Comparison of ENCODE assay signal across 15 cellular contexts in the genomic region with DNA sequence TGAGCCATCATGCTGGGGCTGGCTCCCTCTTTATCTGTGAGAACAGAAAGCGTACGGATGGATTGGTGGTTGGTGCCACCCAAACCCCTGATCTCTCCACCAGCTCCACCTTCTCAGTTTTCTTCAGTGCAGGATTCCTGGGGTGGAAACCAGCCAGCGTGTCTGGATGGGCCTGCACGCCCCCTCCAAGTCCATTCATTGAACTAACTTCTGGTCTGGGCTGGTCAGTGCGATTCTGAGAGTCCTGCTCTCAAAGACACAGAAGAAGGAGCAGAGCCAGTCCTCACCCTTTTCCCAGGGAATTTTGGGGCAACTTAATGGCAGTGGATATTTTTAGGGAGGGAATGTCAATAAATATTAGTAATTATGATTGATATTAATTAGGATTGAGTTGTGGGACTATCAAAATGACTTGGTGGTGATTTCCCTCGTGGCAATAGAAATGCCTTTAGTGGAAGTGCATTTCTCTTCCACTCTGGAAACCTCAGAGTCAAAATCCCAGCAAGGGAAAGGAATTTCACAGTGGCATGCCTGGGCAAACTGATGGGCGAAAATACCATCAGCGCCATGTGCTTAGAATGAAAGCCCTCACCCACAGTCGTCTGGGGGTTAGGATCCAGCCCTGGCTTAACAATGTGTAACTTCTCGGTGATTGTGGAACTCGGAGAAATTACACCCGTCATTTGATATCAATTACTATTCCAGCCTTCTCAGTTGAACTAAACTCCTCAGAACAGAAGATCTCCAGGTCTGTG.
A peak's percentile ranks its signal among the peaks of the same experiment; 100 is the strongest.
DNase-seq lines count a peak whose midpoint lies in the region; ATAC-seq, FAIRE-seq and TF ChIP-seq lines count a peak whose summit lies in the region.
"Had no signal": no experiment of that assay in that cellular context is flagged by ENCODE, and none has a peak within 500 bp of the region (broad histone marks: within the 10 kb centered on the region; RNA-seq: fewer than 3 reads in every experiment).

No MANE protein-coding gene starts in this region.

- no peak overlapping the region for H3K9ac ChIP-seq in HepG2 (ENCODE audit: insufficient read depth, low read depth, low read length)
- no peak overlapping the region for H3K9ac ChIP-seq in neural progenitor cell

- H4K20me1 ChIP-seq in HepG2 (ENCODE audit: insufficient read depth, low read length) (no peaks in the 10 kb centered on the region), neural progenitor cell (ENCODE audit: low read depth) (no peaks in the 10 kb centered on the region)

- no peaks in the 10 kb centered on the region for H3K36me3 Mint-ChIP-seq in neural progenitor cell

- H3K4me1 Mint-ChIP-seq in neural progenitor cell, result peaks cover 6% of the 10 kb centered on the region
- H3K4me1 Mint-ChIP-seq: B cell had no signal

- no peak for TF ChIP-seq RAD21 in HepG2 (CRISPR knock-in tag; IDR thresholded peaks at IDR 0.05)

- H3K4me3 ChIP-seq in HepG2 (replicated peaks in 1 of 3; ENCODE audit: insufficient read depth in 1 of 3, low read depth in 2 of 3, low read length in 3 of 3) (no peak overlapping the region), right lobe of liver (no peak overlapping the region), coronary artery (no peak overlapping the region), neural progenitor cell (no peak overlapping the region)
- H3K4me3 ChIP-seq: GM12878, HAP-1 had no signal

- WGBS in HepG2 (ENCODE audit: low lambda C conversion rate), result 70% methylated on average over 12 of the region's 12 CpGs
- 90% methylated on average over 6 of the region's 12 CpGs for WGBS in right lobe of liver (ENCODE audit: insufficient coverage, low coverage, low lambda C conversion rate, missing lambda C conversion rate)

- ATAC-seq in HepG2 (no peak), right lobe of liver (no peak)
- ATAC-seq: GM12878 had no signal

- no peak for DNase-seq in HepG2 (ENCODE audit: low spot score)
- DNase-seq in right lobe of liver, result no peak
- peak; percentile 21 for DNase-seq in coronary artery (ENCODE audit: low spot score)
- no peak for DNase-seq in neural progenitor cell (ENCODE audit: low spot score)
- no peak for DNase-seq in NCI-H510A (lab: John Stamatoyannopoulos, UW)
- no peak for DNase-seq in activated CD4-positive, alpha-beta T cell treated with anti-CD3 and anti-CD28 coated beads for 48 hours
- no peak for DNase-seq in NCI-H1694 treated with DMSO at 0.1 percent for 48 hours (lab: John Stamatoyannopoulos, UW)
- DNase-seq: C1 segment of cervical spinal cord; CD4-positive, alpha-beta T cell; DMS79; HFFc6 had no signal

- TF ChIP-seq POLR2A in HepG2 (IDR thresholded peaks at IDR 0.05; ENCODE audit: insufficient read depth in 1 of 2, low read depth in 2 of 2, low read length in 2 of 2), result no peak
- no peak for TF ChIP-seq POLR2A in right lobe of liver (IDR thresholded peaks at IDR 0.05)

- intact Hi-C loops in HepG2 (cut with micrococcal nuclease; ENCODE audit: unreplicated experiment), result loop anchor here (1.0 to 10.0 kb wide), 2 partner anchors 99 to 207 kb away; no protein-coding TSS in a partner anchor
- intact Hi-C loops in right lobe of liver (cut with DNase I), result no loop called here

- CTCF ChIA-PET in HepG2 (lab: Yijun Ruan, JAX; ENCODE audit: low intra/inter-chr PET ratio, low total read pairs), result interaction anchor here (1.2 to 2.4 kb wide), 2 partner anchors 99 to 207 kb away, joined by 4 to 28 read pairs; no protein-coding TSS in a partner anchor

- no peak overlapping the region for H3K27ac ChIP-seq in HepG2 (ENCODE audit: extremely low read length, insufficient read depth, low read length)
- H3K27ac ChIP-seq in right lobe of liver, result no peak overlapping the region
- no peak overlapping the region for H3K27ac ChIP-seq in coronary artery
- no peak overlapping the region for H3K27ac ChIP-seq in neural progenitor cell

- TF ChIP-seq CTCF in HepG2 (CRISPR knock-in tag; IDR thresholded peaks at IDR 0.05) (no peak), right lobe of liver (IDR thresholded peaks at IDR 0.05) (no peak), coronary artery (IDR thresholded peaks at IDR 0.05) (no peak), neural progenitor cell (IDR thresholded peaks at IDR 0.05) (no peak)

- POLR2A ChIA-PET in HepG2 (lab: Yijun Ruan, JAX), result no interaction called here

- no peak overlapping the region for H3K4me3 Mint-ChIP-seq in neural progenitor cell
- H3K4me3 Mint-ChIP-seq: B cell; CD4-positive, alpha-beta T cell; HFFc6 had no signal

- no peak overlapping the region for H2AFZ ChIP-seq in HepG2 (ENCODE audit: low read length)
- peak overlapping the region; percentile 89 for H2AFZ ChIP-seq in neural progenitor cell (replicated peaks)

- H3K36me3 ChIP-seq in HepG2 (replicated peaks in 1 of 2; ENCODE audit: control insufficient read depth in 1 of 2, insufficient read depth in 2 of 2, low read length in 2 of 2) (no peaks in the 10 kb centered on the region), right lobe of liver (no peaks in the 10 kb centered on the region), neural progenitor cell (no peaks in the 10 kb centered on the region)
- H3K36me3 ChIP-seq: HAP-1 had no signal

- H3K9me3 Mint-ChIP-seq in neural progenitor cell, result peaks cover 10% of the 10 kb centered on the region
- H3K9me3 Mint-ChIP-seq: CD4-positive, alpha-beta T cell; HFFc6 had no signal

- H3K27me3 ChIP-seq in HepG2 (ENCODE audit: control insufficient read depth in 1 of 2, insufficient read depth in 2 of 2, low read length in 2 of 2) (peaks cover 0 to 14% of the 10 kb centered on the region in 2 experiments; a peak in 1 of 5 replicates), right lobe of liver (no peaks in the 10 kb centered on the region), neural progenitor cell (no peaks in the 10 kb centered on the region)

- TF ChIP-seq EP300 in HepG2 (IDR thresholded peaks at IDR 0.05; ENCODE audit: low read depth in 2 of 2, low read length in 2 of 2) (no peak), HepG2 (CRISPR knock-in tag; IDR thresholded peaks at IDR 0.05; ENCODE audit: borderline replicate concordance) (no peak)

- no peak overlapping the region for H3K4me2 ChIP-seq in HepG2 (ENCODE audit: low read depth, low read length)
- no peak overlapping the region for H3K4me2 ChIP-seq in neural progenitor cell

- no peaks in the 10 kb centered on the region for H3K79me2 ChIP-seq in HepG2 (ENCODE audit: insufficient read depth, low read length)
- no peaks in the 10 kb centered on the region for H3K79me2 ChIP-seq in neural progenitor cell (ENCODE audit: low read depth)

- peaks cover 6% of the 10 kb centered on the region for H3F3A ChIP-seq in neural progenitor cell (ENCODE audit: low read depth)

- no peak overlapping the region for H3K27ac Mint-ChIP-seq in neural progenitor cell
- H3K27ac Mint-ChIP-seq: B cell; CD4-positive, alpha-beta T cell; HFFc6 had no signal

- no TSS peak for BruUV-seq in HepG2 (replicated peaks; lab: Mats Ljungman, UMichigan)

- in situ Hi-C loops in HepG2 (cut with HindIII; ENCODE audit: extremely low pct_ligation_motif_present, low pct_unique_long_range_greater_than_20kb), result no loop called here

- H3K4me1 ChIP-seq in HepG2 (ENCODE audit: insufficient read depth, low read length), result peaks cover 28% of the 10 kb centered on the region
- H3K4me1 ChIP-seq in right lobe of liver, result no peaks in the 10 kb centered on the region
- H3K4me1 ChIP-seq in neural progenitor cell, result peaks cover 6% of the 10 kb centered on the region
- H3K4me1 ChIP-seq: HAP-1 had no signal

- peaks cover 9% of the 10 kb centered on the region for H3K27me3 Mint-ChIP-seq in neural progenitor cell (ENCODE audit: insufficient read depth, low read depth)
- H3K27me3 Mint-ChIP-seq: CD4-positive, alpha-beta T cell had no signal

- no peak for FAIRE-seq in HepG2 (lab: Jason Lieb, UNC)
- FAIRE-seq: GM12878, GM18507 had no signal

- H3K9me3 ChIP-seq in HepG2 (ENCODE audit: low read length), result no peaks in the 10 kb centered on the region
- H3K9me3 ChIP-seq in right lobe of liver, result no peaks in the 10 kb centered on the region
- no peaks in the 10 kb centered on the region for H3K9me3 ChIP-seq in neural progenitor cell (ENCODE audit: low read depth)
- H3K9me3 ChIP-seq: HAP-1 had no signal

TF ChIP-seq in HepG2, 621 proteins besides CTCF, POLR2A, EP300 and RAD21:
- TF ChIP-seq, protein P1, sequence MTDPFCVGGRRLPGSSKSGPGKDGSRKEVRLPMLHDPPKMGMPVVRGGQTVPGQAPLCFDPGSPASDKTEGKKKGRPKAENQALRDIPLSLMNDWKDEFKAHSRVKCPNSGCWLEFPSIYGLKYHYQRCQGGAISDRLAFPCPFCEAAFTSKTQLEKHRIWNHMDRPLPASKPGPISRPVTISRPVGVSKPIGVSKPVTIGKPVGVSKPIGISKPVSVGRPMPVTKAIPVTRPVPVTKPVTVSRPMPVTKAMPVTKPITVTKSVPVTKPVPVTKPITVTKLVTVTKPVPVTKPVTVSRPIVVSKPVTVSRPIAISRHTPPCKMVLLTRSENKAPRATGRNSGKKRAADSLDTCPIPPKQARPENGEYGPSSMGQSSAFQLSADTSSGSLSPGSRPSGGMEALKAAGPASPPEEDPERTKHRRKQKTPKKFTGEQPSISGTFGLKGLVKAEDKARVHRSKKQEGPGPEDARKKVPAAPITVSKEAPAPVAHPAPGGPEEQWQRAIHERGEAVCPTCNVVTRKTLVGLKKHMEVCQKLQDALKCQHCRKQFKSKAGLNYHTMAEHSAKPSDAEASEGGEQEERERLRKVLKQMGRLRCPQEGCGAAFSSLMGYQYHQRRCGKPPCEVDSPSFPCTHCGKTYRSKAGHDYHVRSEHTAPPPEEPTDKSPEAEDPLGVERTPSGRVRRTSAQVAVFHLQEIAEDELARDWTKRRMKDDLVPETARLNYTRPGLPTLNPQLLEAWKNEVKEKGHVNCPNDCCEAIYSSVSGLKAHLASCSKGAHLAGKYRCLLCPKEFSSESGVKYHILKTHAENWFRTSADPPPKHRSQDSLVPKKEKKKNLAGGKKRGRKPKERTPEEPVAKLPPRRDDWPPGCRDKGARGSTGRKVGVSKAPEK (CRISPR knock-in tag; IDR thresholded peaks at IDR 0.05; ENCODE audit: borderline replicate concordance), result no peak
- no peak for TF ChIP-seq ZNF616 (CRISPR knock-in tag; IDR thresholded peaks at IDR 0.05; ENCODE audit: low read depth)
- TF ChIP-seq, protein P2, sequence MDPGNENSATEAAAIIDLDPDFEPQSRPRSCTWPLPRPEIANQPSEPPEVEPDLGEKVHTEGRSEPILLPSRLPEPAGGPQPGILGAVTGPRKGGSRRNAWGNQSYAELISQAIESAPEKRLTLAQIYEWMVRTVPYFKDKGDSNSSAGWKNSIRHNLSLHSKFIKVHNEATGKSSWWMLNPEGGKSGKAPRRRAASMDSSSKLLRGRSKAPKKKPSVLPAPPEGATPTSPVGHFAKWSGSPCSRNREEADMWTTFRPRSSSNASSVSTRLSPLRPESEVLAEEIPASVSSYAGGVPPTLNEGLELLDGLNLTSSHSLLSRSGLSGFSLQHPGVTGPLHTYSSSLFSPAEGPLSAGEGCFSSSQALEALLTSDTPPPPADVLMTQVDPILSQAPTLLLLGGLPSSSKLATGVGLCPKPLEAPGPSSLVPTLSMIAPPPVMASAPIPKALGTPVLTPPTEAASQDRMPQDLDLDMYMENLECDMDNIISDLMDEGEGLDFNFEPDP (CRISPR knock-in tag; conservative IDR thresholded peaks at IDR 0.05), result 0 out of 2 replicates have a peak, but pooled peaks have one; percentile 28
TF ChIP-seq in HepG2: peak in this region for 1.
